In genomic region chr1:44707112-44707881, GRCh38 we compare ENCODE assay signal across 11 cellular contexts. TPM values are rescaled to one million over a fixed set of nuclear protein-coding genes. Genes with fewer than 3 reads are reported as not detected.
A peak's percentile ranks its signal among the peaks of the same experiment; 100 is the strongest.
DNase-seq lines count a peak whose midpoint lies in the region; ATAC-seq and FAIRE-seq lines count a peak whose summit lies in the region.
"Had no signal": no experiment of that assay in that cellular context is flagged by ENCODE, and none has a peak within 500 bp of the region (broad histone marks: within the 10 kb centered on the region; RNA-seq: fewer than 3 reads in every experiment).

No MANE protein-coding gene starts in this region.

- DNase-seq in GM04504 (ENCODE audit: low read depth), result peak; percentile 86
- DNase-seq in RCC 7860 (ENCODE audit: low spot score), result peak; percentile 89
- DNase-seq in epithelial cell of prostate (ENCODE audit: low read depth, low spot score), result peak; percentile 90
- peak; percentile 81 for DNase-seq in skeletal muscle cell (ENCODE audit: low read depth)
- no peak for DNase-seq in activated T-helper 1 cell treated with anti-CD3 and anti-CD28 coated beads, Interleukin-12 subunit alpha, Interleukin-12 subunit beta, Interleukin-2, Interleukin-4 antibody, amounts not matched to agents 30 ng/mL and 10 ng/mL and 1 ng/mL, durations not matched to agents 14 hours and 24 hours and 36 hours (ENCODE audit: low spot score)
- DNase-seq: NCI-H748 treated with DMSO at 0.1 percent for 48 hours had no signal

- FAIRE-seq in RCC 7860 (lab: Jason Lieb, UNC), result peak; percentile 94

- no peaks in the 10 kb centered on the region for H3K36me3 Mint-ChIP-seq in activated T-helper 1 cell treated with anti-CD3 and anti-CD28 coated beads, Interleukin-12 subunit alpha, Interleukin-12 subunit beta, Interleukin-2, Interleukin-4 antibody, amounts not matched to agents 30 ng/mL and 10 ng/mL and 1 ng/mL, durations not matched to agents 14 hours and 24 hours and 36 hours (ENCODE audit: low read depth)

- no peak overlapping the region for H3K4me3 ChIP-seq in skeletal muscle cell (ENCODE audit: low read depth, low read length)

- ATAC-seq in GM21825 (IDR thresholded peaks at IDR 0.05; ENCODE audit: unreplicated experiment) (no peak), HG02678 (IDR thresholded peaks at IDR 0.05; ENCODE audit: unreplicated experiment) (no peak)

- intact Hi-C loops in activated T-helper 1 cell treated with anti-CD3 and anti-CD28 coated beads, Interleukin-12 subunit alpha, Interleukin-12 subunit beta, Interleukin-2, Interleukin-4 antibody, amounts not matched to agents 30 ng/mL and 10 ng/mL and 1 ng/mL, durations not matched to agents 14 hours and 24 hours and 36 hours (cut with micrococcal nuclease), result no loop called here

- peak overlapping the region; percentile 81 for H3K27ac ChIP-seq in epithelial cell of prostate
- H3K27ac ChIP-seq: parathyroid adenoma had no signal

- peaks cover 10% of the 10 kb centered on the region for H3K27me3 Mint-ChIP-seq in activated T-helper 1 cell treated with anti-CD3 and anti-CD28 coated beads, Interleukin-12 subunit alpha, Interleukin-12 subunit beta, Interleukin-2, Interleukin-4 antibody, amounts not matched to agents 30 ng/mL and 10 ng/mL and 1 ng/mL, durations not matched to agents 14 hours and 24 hours and 36 hours (ENCODE audit: insufficient read depth)

- peaks cover 15% of the 10 kb centered on the region for H3K4me1 Mint-ChIP-seq in activated T-helper 1 cell treated with anti-CD3 and anti-CD28 coated beads, Interleukin-12 subunit alpha, Interleukin-12 subunit beta, Interleukin-2, Interleukin-4 antibody, amounts not matched to agents 30 ng/mL and 10 ng/mL and 1 ng/mL, durations not matched to agents 14 hours and 24 hours and 36 hours (ENCODE audit: low read depth)

- no peaks in the 10 kb centered on the region for H3K9me3 Mint-ChIP-seq in activated T-helper 1 cell treated with anti-CD3 and anti-CD28 coated beads, Interleukin-12 subunit alpha, Interleukin-12 subunit beta, Interleukin-2, Interleukin-4 antibody, amounts not matched to agents 30 ng/mL and 10 ng/mL and 1 ng/mL, durations not matched to agents 14 hours and 24 hours and 36 hours
- H3K9me3 Mint-ChIP-seq: activated T-cell treated with anti-CD3 and anti-CD28 coated beads, Interleukin-2, amount 50 U/mL, for 72 hours; effector memory CD8-positive, alpha-beta T cell had no signal

- no peak overlapping the region for H3K4me3 Mint-ChIP-seq in activated T-helper 1 cell treated with anti-CD3 and anti-CD28 coated beads, Interleukin-12 subunit alpha, Interleukin-12 subunit beta, Interleukin-2, Interleukin-4 antibody, amounts not matched to agents 30 ng/mL and 10 ng/mL and 1 ng/mL, durations not matched to agents 14 hours and 24 hours and 36 hours

- no peak overlapping the region for H3K27ac Mint-ChIP-seq in activated T-helper 1 cell treated with anti-CD3 and anti-CD28 coated beads, Interleukin-12 subunit alpha, Interleukin-12 subunit beta, Interleukin-2, Interleukin-4 antibody, amounts not matched to agents 30 ng/mL and 10 ng/mL and 1 ng/mL, durations not matched to agents 14 hours and 24 hours and 36 hours
- H3K27ac Mint-ChIP-seq: effector memory CD8-positive, alpha-beta T cell had no signal

RNA-seq across cellular contexts. Expression of gene RNU5D-1, which starts 23.7 kb away (rescaled TPM):
- not detected in 2 replicates for total RNA-seq in activated T-helper 1 cell treated with anti-CD3 and anti-CD28 coated beads, Interleukin-12 subunit alpha, Interleukin-12 subunit beta, Interleukin-2, Interleukin-4 antibody, amounts not matched to agents 30 ng/mL and 10 ng/mL and 1 ng/mL, durations not matched to agents 14 hours and 24 hours and 36 hours
- total RNA-seq: activated T-cell treated with anti-CD3 and anti-CD28 coated beads, Interleukin-2, amount 50 U/mL, for 72 hours had no signal

RNA-seq across cellular contexts. Expression of gene KIF2C, which starts 32.3 kb away (rescaled TPM):
- 68.7 and 72.9 TPM in 2 replicates for total RNA-seq in activated T-helper 1 cell treated with anti-CD3 and anti-CD28 coated beads, Interleukin-12 subunit alpha, Interleukin-12 subunit beta, Interleukin-2, Interleukin-4 antibody, amounts not matched to agents 30 ng/mL and 10 ng/mL and 1 ng/mL, durations not matched to agents 14 hours and 24 hours and 36 hours

RNA-seq across cellular contexts. Expression of gene ARMH1, which starts 32.8 kb away (rescaled TPM):
- total RNA-seq in activated T-helper 1 cell treated with anti-CD3 and anti-CD28 coated beads, Interleukin-12 subunit alpha, Interleukin-12 subunit beta, Interleukin-2, Interleukin-4 antibody, amounts not matched to agents 30 ng/mL and 10 ng/mL and 1 ng/mL, durations not matched to agents 14 hours and 24 hours and 36 hours, result 95.3 and 99.8 TPM in 2 replicates

RNA-seq across cellular contexts. Expression of gene TMEM53, which starts 33.0 kb away (rescaled TPM):
- total RNA-seq in activated T-helper 1 cell treated with anti-CD3 and anti-CD28 coated beads, Interleukin-12 subunit alpha, Interleukin-12 subunit beta, Interleukin-2, Interleukin-4 antibody, amounts not matched to agents 30 ng/mL and 10 ng/mL and 1 ng/mL, durations not matched to agents 14 hours and 24 hours and 36 hours, result 4.3 and 6.6 TPM in 2 replicates
